In genomic region chr4:169404959-169405358, GRCh38 we compare ENCODE assay signal across 20 cellular contexts.
DNase-seq lines count a peak whose midpoint lies in the region; ATAC-seq, FAIRE-seq and TF ChIP-seq lines count a peak whose summit lies in the region.
"Had no signal": no experiment of that assay in that cellular context is flagged by ENCODE, and none has a peak within 500 bp of the region (broad histone marks: within the 10 kb centered on the region; RNA-seq: fewer than 3 reads in every experiment).

No MANE protein-coding gene starts in this region.

- TF ChIP-seq CTCF in epithelial cell of esophagus (IDR thresholded peaks at IDR 0.05; ENCODE audit: insufficient read depth, low read depth, low read length, missing control alignments) (no peak), GM20000 (IDR thresholded peaks at IDR 0.05; ENCODE audit: extremely low read depth, missing control alignments) (no peak)

- FAIRE-seq in GM12891 (lab: Jason Lieb, UNC) = peak; percentile 73

- intact Hi-C loops in left colon (cut with DNase I, micrococcal nuclease) = no loop called here

- TF ChIP-seq POLR2A in GM12891 (IDR thresholded peaks at IDR 0.05; ENCODE audit: low read depth, low read length) = no peak

- peak; percentile 100 for ATAC-seq in left colon
- ATAC-seq: activated CD4-positive, alpha-beta T cell treated with anti-CD3 and anti-CD28 coated beads for 36 hours; left cardiac atrium had no signal

- H3K4me3 ChIP-seq in epithelial cell of esophagus (ENCODE audit: low read length) = no peak overlapping the region
- H3K4me3 ChIP-seq: BLaER1 treated with 17β-estradiol and CSF1 and Interleukin-3, amounts not matched to agents 10 nM and 100 nM; vagina had no signal

- DNase-seq in GM12891 (ENCODE audit: insufficient read length, low spot score) (no peak), MV-4-11 (lab: John Stamatoyannopoulos, UW) (peak; percentile 4), epithelial cell of esophagus (ENCODE audit: low read depth) (peak; percentile 91), left colon (no peak), inferior parietal cortex (ENCODE audit: extremely low spot score) (no peak), GM20000 (ENCODE audit: low spot score) (no peak), NCI-H748 treated with DMSO at 0.1 percent for 48 hours (lab: John Stamatoyannopoulos, UW) (no peak)
- no peak for DNase-seq in stimulated activated naive CD4-positive, alpha-beta T cell (lab: John Stamatoyannopoulos, UW)
- DNase-seq: activated CD4-positive, alpha-beta T cell treated with anti-CD3 and anti-CD28 coated beads for 36 hours; activated CD8-positive, alpha-beta memory T cell treated with anti-CD3 and anti-CD28 coated beads, Interleukin-2, amount 50 U/mL, for 4 hours; activated naive CD4-positive, alpha-beta T cell treated with anti-CD3 and anti-CD28 coated beads, Interleukin-2, amount 50 U/mL, for 16 hours; brain microvascular endothelial cell; DND-41; effector memory CD4-positive, alpha-beta T cell; head of caudate nucleus; left cardiac atrium; posterior cingulate gyrus; SIG-M5 had no signal

TF ChIP-seq in GM12891, 5 proteins besides CTCF, POLR2A, EP300 and RAD21:
- TF ChIP-seq POLR2AphosphoS5 (IDR thresholded peaks at IDR 0.05; ENCODE audit: low read depth, low read length) (no peak), PAX5 (IDR thresholded peaks at IDR 0.05; ENCODE audit: insufficient read depth, low read length, severe bottlenecking) (no peak), TAF1 (IDR thresholded peaks at IDR 0.05; ENCODE audit: low read depth, low read length) (no peak), POU2F2 (IDR thresholded peaks at IDR 0.05; ENCODE audit: low read depth, low read length) (no peak), SPI1 (IDR thresholded peaks at IDR 0.05; ENCODE audit: low read depth, low read length) (no peak)
TF ChIP-seq in GM12891: peak in this region for 0.

Comparison
In these comparisons a context has a peak if more than half of its experiments do, and no peak if none do; other contexts are left out.
1. DNase-seq: peak in MV-4-11 (single experiment) and epithelial cell of esophagus (single experiment); none in GM12891 (single experiment), left colon (0 of 2), inferior parietal cortex (single experiment), GM20000 (single experiment), NCI-H748 treated with DMSO at 0.1 percent for 48 hours (single experiment) and stimulated activated naive CD4-positive, alpha-beta T cell (0 of 6).